8 cellular contexts compared by ENCODE assay signal in the genomic region with DNA sequence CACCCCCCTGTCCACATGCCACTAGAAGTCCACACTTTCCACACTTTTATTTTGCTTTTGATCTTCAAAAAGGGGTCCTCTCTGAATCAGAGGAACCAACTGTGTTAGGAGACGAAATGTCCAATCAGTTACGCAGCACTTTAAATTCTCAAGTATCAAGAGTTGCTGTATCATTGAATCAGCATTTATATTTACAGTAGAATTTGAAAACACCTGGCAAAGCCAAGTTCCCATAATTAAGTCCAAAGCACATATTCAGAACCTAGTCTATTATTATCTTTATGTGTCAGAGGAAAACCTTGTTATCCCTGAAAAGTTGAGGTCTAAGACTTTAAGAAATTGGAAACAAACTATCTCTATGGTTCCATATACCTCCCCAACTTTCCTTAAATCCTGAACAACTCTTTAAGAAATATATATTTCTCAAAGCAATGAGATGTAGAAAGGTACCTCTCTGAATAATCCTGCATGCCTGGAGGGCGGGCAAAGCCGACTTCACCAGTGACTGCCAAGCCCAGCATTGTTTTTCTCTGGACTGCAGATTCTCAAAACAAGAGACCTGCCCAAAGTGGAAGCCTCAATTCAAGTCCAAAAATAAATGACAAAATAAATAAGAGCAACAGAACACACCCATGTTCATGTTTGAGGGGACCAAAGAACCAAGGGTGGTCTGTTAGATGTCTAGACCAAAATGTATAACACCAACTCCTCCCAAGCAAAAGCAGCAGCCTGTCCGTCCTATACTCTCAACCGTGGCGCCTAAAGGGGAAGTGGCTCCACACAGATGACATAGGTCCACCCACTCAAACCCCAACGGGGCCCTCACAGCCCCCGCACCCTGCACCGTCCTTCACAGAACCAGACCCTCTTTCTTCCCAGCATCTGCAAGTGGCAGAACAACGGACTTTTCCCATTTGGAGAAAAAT.
A peak's percentile ranks its signal among the peaks of the same experiment; 100 is the strongest.
DNase-seq lines count a peak whose midpoint lies in the region; ATAC-seq and TF ChIP-seq lines count a peak whose summit lies in the region.

No MANE protein-coding gene starts in this region.

- no peaks in the 10 kb centered on the region for H3K36me3 ChIP-seq in ACC112 (ENCODE audit: insufficient read depth, low read length)

- no peak overlapping the region for H3K4me3 Mint-ChIP-seq in central memory CD8-positive, alpha-beta T cell
- H3K4me3 Mint-ChIP-seq in neural crest cell = peak overlapping the region; percentile 80

- H2AFZ ChIP-seq in ACC112 (ENCODE audit: low read length, unreplicated experiment) = no peak overlapping the region

- H3K79me2 ChIP-seq in ACC112 (ENCODE audit: control insufficient read depth, insufficient read depth, low read length, unreplicated experiment) = peaks cover 88% of the 10 kb centered on the region

- peaks cover 73% of the 10 kb centered on the region for H3K4me1 Mint-ChIP-seq in central memory CD8-positive, alpha-beta T cell
- peaks cover 85% of the 10 kb centered on the region for H3K4me1 Mint-ChIP-seq in neural crest cell

- TF ChIP-seq CTCF in neural crest cell (conservative IDR thresholded peaks at IDR 0.05) = no peak

- H3K27ac Mint-ChIP-seq in central memory CD8-positive, alpha-beta T cell (ENCODE audit: low read depth) = peak overlapping the region; percentile 15
- peak overlapping the region; percentile 97 for H3K27ac Mint-ChIP-seq in neural crest cell (ENCODE audit: unreplicated experiment)

- no peaks in the 10 kb centered on the region for H3K27me3 Mint-ChIP-seq in central memory CD8-positive, alpha-beta T cell
- no peaks in the 10 kb centered on the region for H3K27me3 Mint-ChIP-seq in neural crest cell (ENCODE audit: low read depth)

- peak overlapping the region; percentile 99 for H3K27ac ChIP-seq in ACC112 (ENCODE audit: low read depth, low read length)

- peaks cover 3% of the 10 kb centered on the region for H3K36me3 Mint-ChIP-seq in central memory CD8-positive, alpha-beta T cell (ENCODE audit: insufficient read depth)
- H3K36me3 Mint-ChIP-seq in neural crest cell (ENCODE audit: low read depth) = peaks cover 3% of the 10 kb centered on the region

- ATAC-seq in GM19023 (IDR thresholded peaks at IDR 0.05; ENCODE audit: unreplicated experiment) = peak; percentile 45
- ATAC-seq in central memory CD8-positive, alpha-beta T cell (replicated peaks; ENCODE audit: extremely low read depth, poor library complexity, severe bottlenecking) = peak; percentile 44

- no peaks in the 10 kb centered on the region for H3K9me3 Mint-ChIP-seq in central memory CD8-positive, alpha-beta T cell
- no peaks in the 10 kb centered on the region for H3K9me3 Mint-ChIP-seq in neural crest cell

- H3K27me3 ChIP-seq in ACC112 (ENCODE audit: insufficient read depth, low read length) = no peaks in the 10 kb centered on the region

- peak overlapping the region; percentile 59 for H3K4me3 ChIP-seq in ACC112 (ENCODE audit: low read depth, low read length)

- peaks cover 70% of the 10 kb centered on the region for H3K4me1 ChIP-seq in ACC112 (ENCODE audit: control insufficient read depth, insufficient read depth, low read length, unreplicated experiment)

- peak; percentile 77 for DNase-seq in MV-4-11 (lab: John Stamatoyannopoulos, UW)
- no peak for DNase-seq in central memory CD8-positive, alpha-beta T cell (ENCODE audit: low spot score in 2 of 2)
- DNase-seq in neural crest cell (ENCODE audit: low read depth, low spot score) = no peak
- DNase-seq in HuH-7 (ENCODE audit: low spot score) = no peak
- DNase-seq in SW480 (ENCODE audit: low spot score) = no peak
- DNase-seq in GOT3 (lab: John Stamatoyannopoulos, UW) = no peak
